Comparison of ENCODE assay signal across 21 cellular contexts in the genomic region with DNA sequence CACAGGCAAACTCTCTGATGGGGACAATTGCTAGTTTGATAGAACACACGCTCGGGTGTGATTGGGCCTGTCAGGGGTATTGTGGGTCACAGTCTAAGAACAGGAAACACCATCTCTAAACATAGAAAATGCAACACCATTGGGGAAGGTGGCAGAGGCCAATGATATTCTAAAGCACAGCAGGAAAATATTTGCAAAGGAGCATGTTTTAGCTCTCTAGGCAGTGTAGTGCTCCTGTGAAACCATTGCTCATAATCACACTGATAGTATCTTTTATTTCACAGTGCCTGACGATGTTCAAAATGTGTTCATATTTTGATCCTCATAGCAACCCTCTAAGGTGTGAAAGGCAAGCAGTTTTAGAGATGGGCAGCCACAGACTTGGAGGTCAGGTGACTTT.
A peak's percentile ranks its signal among the peaks of the same experiment; 100 is the strongest.
DNase-seq lines count a peak whose midpoint lies in the region; ATAC-seq and TF ChIP-seq lines count a peak whose summit lies in the region.
"Had no signal": no experiment of that assay in that cellular context is flagged by ENCODE, and none has a peak within 500 bp of the region (broad histone marks: within the 10 kb centered on the region; RNA-seq: fewer than 3 reads in every experiment).

No MANE protein-coding gene starts in this region.

- H3K4me1 ChIP-seq in testis, result no peaks in the 10 kb centered on the region
- H3K4me1 ChIP-seq: Caco-2 had no signal

- TF ChIP-seq CTCF in natural killer cell (IDR thresholded peaks at IDR 0.05), result no peak
- no peak for TF ChIP-seq CTCF in testis (IDR thresholded peaks at IDR 0.05)

- 75 to 76% methylated on average over 3 of the region's 3 CpGs for WGBS in testis, 2 donors

- peaks cover 2% of the 10 kb centered on the region for H3K36me3 Mint-ChIP-seq in central memory CD8-positive, alpha-beta T cell (ENCODE audit: insufficient read depth)
- H3K36me3 Mint-ChIP-seq in natural killer cell, result peaks cover 10% of the 10 kb centered on the region

- no peak overlapping the region for H3K27ac Mint-ChIP-seq in stimulated activated naive CD8-positive, alpha-beta T cell treated with anti-CD3 and anti-CD28 coated beads, Interleukin-15, amount 100 ng/mL, for 72 hours
- no peak overlapping the region for H3K27ac Mint-ChIP-seq in central memory CD8-positive, alpha-beta T cell (ENCODE audit: low read depth)
- peak overlapping the region; percentile 81 to 87 for H3K27ac Mint-ChIP-seq in natural killer cell
- H3K27ac Mint-ChIP-seq: CD4-positive, alpha-beta memory T cell had no signal

- H3K9me3 Mint-ChIP-seq in stimulated activated naive CD8-positive, alpha-beta T cell treated with anti-CD3 and anti-CD28 coated beads, Interleukin-15, amount 100 ng/mL, for 72 hours, result peaks cover 6 to 10% of the 10 kb centered on the region in 2 donors
- H3K9me3 Mint-ChIP-seq in central memory CD8-positive, alpha-beta T cell, result peaks cover 6% of the 10 kb centered on the region
- peaks cover 0 to 5% of the 10 kb centered on the region in 2 donors for H3K9me3 Mint-ChIP-seq in natural killer cell

- no peaks in the 10 kb centered on the region for H3K27me3 Mint-ChIP-seq in stimulated activated naive CD8-positive, alpha-beta T cell treated with anti-CD3 and anti-CD28 coated beads, Interleukin-15, amount 100 ng/mL, for 72 hours
- no peaks in the 10 kb centered on the region for H3K27me3 Mint-ChIP-seq in central memory CD8-positive, alpha-beta T cell
- H3K27me3 Mint-ChIP-seq in natural killer cell (ENCODE audit: low read depth in 2 of 2), result no peaks in the 10 kb centered on the region
- H3K27me3 Mint-ChIP-seq: CD4-positive, alpha-beta memory T cell had no signal

- H3K9me3 ChIP-seq in testis, result no peaks in the 10 kb centered on the region

- intact Hi-C loops in natural killer cell (cut with micrococcal nuclease) (loop anchor here (5.0 kb wide), 1 partner anchor 214 kb away; no protein-coding TSS in a partner anchor), testis (cut with DNase I; ENCODE audit: low total_unique reads) (no loop called here)

- no peak overlapping the region for H3K27ac ChIP-seq in testis
- H3K27ac ChIP-seq: RWPE1 had no signal

- ATAC-seq in stimulated activated naive CD8-positive, alpha-beta T cell treated with anti-CD3 and anti-CD28 coated beads, Interleukin-15, Interleukin-2, amounts not matched to agents 100 U/mL and 50 U/mL, for 24 hours, result peak; percentile 71
- ATAC-seq in stimulated activated naive CD8-positive, alpha-beta T cell treated with anti-CD3 and anti-CD28 coated beads, Interleukin-15, amount 100 ng/mL, for 72 hours, result no peak
- ATAC-seq in central memory CD8-positive, alpha-beta T cell (replicated peaks; ENCODE audit: extremely low read depth, poor library complexity, severe bottlenecking), result peak; percentile 40
- peak; percentile 82 to 91 (median 89) for ATAC-seq in natural killer cell

- no peaks in the 10 kb centered on the region for H3K4me1 Mint-ChIP-seq in stimulated activated naive CD8-positive, alpha-beta T cell treated with anti-CD3 and anti-CD28 coated beads, Interleukin-15, amount 100 ng/mL, for 72 hours
- H3K4me1 Mint-ChIP-seq in central memory CD8-positive, alpha-beta T cell, result no peaks in the 10 kb centered on the region
- H3K4me1 Mint-ChIP-seq in natural killer cell, result peaks cover 18 to 23% of the 10 kb centered on the region in 2 donors

- DNase-seq in stimulated activated naive CD8-positive, alpha-beta T cell treated with anti-CD3 and anti-CD28 coated beads, Interleukin-15, Interleukin-2, amounts not matched to agents 100 U/mL and 50 U/mL, for 24 hours, result no peak
- no peak for DNase-seq in stimulated activated naive CD8-positive, alpha-beta T cell treated with anti-CD3 and anti-CD28 coated beads, Interleukin-15, amount 100 ng/mL, for 72 hours
- no peak for DNase-seq in central memory CD8-positive, alpha-beta T cell (ENCODE audit: low spot score in 2 of 2)
- DNase-seq in natural killer cell (no peak), COLO668 (lab: John Stamatoyannopoulos, UW; ENCODE audit: unreplicated experiment) (no peak), epidermal melanocyte (ENCODE audit: insufficient read length, low spot score) (no peak), testis (no peak)
- DNase-seq: C1 segment of cervical spinal cord; Caco-2; CD4-positive, alpha-beta memory T cell; DMS 273 treated with DMSO at 0.1 percent for 48 hours; DMS79; GF-D8; NCI-H1092; NCI-H1417 treated with DMSO at 0.1 percent for 48 hours; NCI-H187 treated with DMSO at 0.1 percent for 48 hours; NCI-H524 treated with DMSO at 0.1 percent for 48 hours; NCI-H82; SK-N-SH; SW 1271 had no signal

- no peak for TF ChIP-seq POLR2A in testis (IDR thresholded peaks at IDR 0.05)

- H3K36me3 ChIP-seq in testis (ENCODE audit: low read depth, missing control alignments), result no peaks in the 10 kb centered on the region

- H3K4me3 ChIP-seq in testis, result no peak overlapping the region

- H3K27me3 ChIP-seq in testis, result no peaks in the 10 kb centered on the region

- H3K4me3 Mint-ChIP-seq in stimulated activated naive CD8-positive, alpha-beta T cell treated with anti-CD3 and anti-CD28 coated beads, Interleukin-15, amount 100 ng/mL, for 72 hours, result no peak overlapping the region
- H3K4me3 Mint-ChIP-seq in central memory CD8-positive, alpha-beta T cell, result no peak overlapping the region
- H3K4me3 Mint-ChIP-seq in natural killer cell, result peak overlapping the region; percentile 71
- H3K4me3 Mint-ChIP-seq: CD4-positive, alpha-beta memory T cell had no signal

Comparison
In these comparisons a context has a peak if more than half of its experiments do, and no peak if none do; other contexts are left out.
1. H3K27ac Mint-ChIP-seq: peak in natural killer cell (2 of 2); none in stimulated activated naive CD8-positive, alpha-beta T cell treated with anti-CD3 and anti-CD28 coated beads, Interleukin-15, amount 100 ng/mL, for 72 hours (0 of 2) and central memory CD8-positive, alpha-beta T cell (single experiment).